In the genomic region with DNA sequence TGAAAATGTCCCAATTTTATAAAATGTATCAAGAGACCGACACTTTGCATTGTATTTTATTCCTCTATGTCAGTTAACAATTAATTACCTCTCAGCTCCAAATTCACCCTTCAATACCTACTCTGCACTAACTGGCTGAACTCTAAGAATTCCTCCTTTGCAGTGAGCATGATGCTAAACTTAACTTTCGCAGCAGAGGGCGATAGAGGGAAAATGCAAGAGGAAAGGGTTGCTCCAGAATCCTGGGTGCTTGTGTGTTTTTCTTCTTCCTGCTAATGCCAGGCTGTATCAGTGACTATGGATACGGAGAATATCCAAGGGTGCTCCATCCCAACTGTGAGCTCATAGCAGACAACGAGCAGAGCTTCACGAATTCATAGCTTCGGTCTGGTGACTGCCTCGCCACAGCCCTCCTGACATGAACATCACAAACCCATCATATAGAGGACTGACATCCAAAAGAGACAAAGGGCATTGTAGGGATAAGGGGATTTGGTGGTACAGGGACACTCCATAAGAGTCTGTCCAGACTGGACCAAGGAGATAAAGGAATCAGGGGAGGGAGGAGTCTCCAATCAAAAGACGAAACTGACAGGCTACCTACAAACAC, we compare ENCODE assay signal across 8 cellular contexts.
DNase-seq lines count a peak whose midpoint lies in the region; ATAC-seq and TF ChIP-seq lines count a peak whose summit lies in the region.

No MANE protein-coding gene starts in this region.

- H3K27ac ChIP-seq in left ventricle myocardium inferior (replicated peaks) (no peak overlapping the region), right cardiac atrium (ENCODE audit: low read length) (no peak overlapping the region), upper lobe of left lung (no peak overlapping the region)

- ATAC-seq in right cardiac atrium (no peak), memory B cell (ENCODE audit: low read depth) (no peak), upper lobe of left lung (ENCODE audit: low FRiP score in 2 of 2) (no peak), Right ventricle myocardium superior (ENCODE audit: poor library complexity) (no peak), HG02870 (IDR thresholded peaks at IDR 0.05; ENCODE audit: unreplicated experiment) (no peak)

- intact Hi-C loops in left ventricle myocardium inferior (cut with micrococcal nuclease): no loop called here
- intact Hi-C loops in right cardiac atrium (cut with DNase I): no loop called here
- intact Hi-C loops in Right ventricle myocardium superior (cut with DNase I): no loop called here

- H3K4me3 ChIP-seq in left ventricle myocardium inferior: no peak overlapping the region
- H3K4me3 ChIP-seq in right cardiac atrium (ENCODE audit: low read length): no peak overlapping the region
- H3K4me3 ChIP-seq in astrocyte of the spinal cord (ENCODE audit: low read depth, low read length): no peak overlapping the region
- no peak overlapping the region for H3K4me3 ChIP-seq in upper lobe of left lung

- H3K9me3 ChIP-seq in left ventricle myocardium inferior (replicated peaks): no peaks in the 10 kb centered on the region
- H3K9me3 ChIP-seq in right cardiac atrium (ENCODE audit: control insufficient read depth, low read length): no peaks in the 10 kb centered on the region
- no peaks in the 10 kb centered on the region for H3K9me3 ChIP-seq in upper lobe of left lung

- H3K4me1 ChIP-seq in left ventricle myocardium inferior: peaks cover 4% of the 10 kb centered on the region
- no peaks in the 10 kb centered on the region for H3K4me1 ChIP-seq in right cardiac atrium (ENCODE audit: control insufficient read depth, insufficient read depth, low read length)
- no peaks in the 10 kb centered on the region for H3K4me1 ChIP-seq in upper lobe of left lung

- peaks cover 25% of the 10 kb centered on the region for H3K36me3 Mint-ChIP-seq in memory B cell

- H3K36me3 ChIP-seq in left ventricle myocardium inferior (no peaks in the 10 kb centered on the region), upper lobe of left lung (no peaks in the 10 kb centered on the region)

- TF ChIP-seq EP300 in upper lobe of left lung (IDR thresholded peaks at IDR 0.05): no peak

- peak overlapping the region; percentile 21 for H3K27ac Mint-ChIP-seq in memory B cell

- DNase-seq in left ventricle myocardium inferior: no peak
- DNase-seq in right cardiac atrium: no peak
- DNase-seq in NCI-H69 (lab: John Stamatoyannopoulos, UW): peak; percentile 30
- DNase-seq in astrocyte of the spinal cord (ENCODE audit: low read depth, low spot score): no peak
- DNase-seq in memory B cell (ENCODE audit: low spot score in 2 of 2): no peak
- no peak for DNase-seq in upper lobe of left lung
- no peak for DNase-seq in Right ventricle myocardium superior

- no peaks in the 10 kb centered on the region for H3K27me3 ChIP-seq in left ventricle myocardium inferior (ENCODE audit: low read depth)
- no peaks in the 10 kb centered on the region for H3K27me3 ChIP-seq in right cardiac atrium (ENCODE audit: control insufficient read depth, insufficient read depth)
- H3K27me3 ChIP-seq in upper lobe of left lung: no peaks in the 10 kb centered on the region

- H3K4me1 Mint-ChIP-seq in memory B cell: peaks cover 6% of the 10 kb centered on the region

- in situ Hi-C loops in astrocyte of the spinal cord (cut with HindIII; ENCODE audit: low sequenced_read_pairs): no loop called here

- WGBS in right cardiac atrium: 95% methylated on average over 9 of the region's 9 CpGs
- WGBS in upper lobe of left lung, 2 donors: 97% methylated on average over 9 of the region's 9 CpGs

- H3K4me3 Mint-ChIP-seq in memory B cell: no peak overlapping the region

- peak; percentile 42 for TF ChIP-seq CTCF in left ventricle myocardium inferior (IDR thresholded peaks at IDR 0.05; ENCODE audit: borderline replicate concordance)
- TF ChIP-seq CTCF in astrocyte of the spinal cord (IDR thresholded peaks at IDR 0.05; ENCODE audit: low read depth, low read length): peak; percentile 45
- TF ChIP-seq CTCF in upper lobe of left lung (IDR thresholded peaks at IDR 0.05): peak in 3 of 6 experiments; percentile 14 to 26 (median 25)

- no peak for TF ChIP-seq POLR2A in upper lobe of left lung (IDR thresholded peaks at IDR 0.05)

- peaks cover 2% of the 10 kb centered on the region for H3K9me3 Mint-ChIP-seq in memory B cell

- H3K27me3 Mint-ChIP-seq in memory B cell: no peaks in the 10 kb centered on the region
